9 cellular contexts compared by ENCODE assay signal in genomic region chr9:38641985-38642864, GRCh38. TPM values are rescaled to one million over a fixed set of nuclear protein-coding genes. Genes with fewer than 3 reads are reported as not detected.
A peak's percentile ranks its signal among the peaks of the same experiment; 100 is the strongest.
DNase-seq lines count a peak whose midpoint lies in the region; TF ChIP-seq lines count a peak whose summit lies in the region.
"Had no signal": no experiment of that assay in that cellular context is flagged by ENCODE, and none has a peak within 500 bp of the region (broad histone marks: within the 10 kb centered on the region; RNA-seq: fewer than 3 reads in every experiment).

No MANE protein-coding gene starts in this region.

- H3K9me3 Mint-ChIP-seq in type B pancreatic cell = peaks cover 4% of the 10 kb centered on the region

- WGBS in hepatocyte (ENCODE audit: low lambda C conversion rate, missing lambda C conversion rate) = 67% methylated on average over 12 of the region's 12 CpGs

- H2AFZ ChIP-seq in hepatocyte = no peak overlapping the region

- H3K27ac ChIP-seq in hepatocyte = no peak overlapping the region

- H3K9ac ChIP-seq in adipocyte (ENCODE audit: low read length) = no peak overlapping the region

- peaks cover 13% of the 10 kb centered on the region for H3K27me3 ChIP-seq in adipocyte (replicated peaks; ENCODE audit: control insufficient read depth, insufficient read depth, low read length)
- no peaks in the 10 kb centered on the region for H3K27me3 ChIP-seq in hepatocyte

- H4K20me1 ChIP-seq in hepatocyte (ENCODE audit: insufficient read depth, poor library complexity, severe bottlenecking) = no peaks in the 10 kb centered on the region

- DNase-seq in SIG-M5 treated with dmso at 0.1 percent for 504 hours (lab: John Stamatoyannopoulos, UW; ENCODE audit: unreplicated experiment) = peak; percentile 49
- no peak for DNase-seq in SIG-M5 (lab: John Stamatoyannopoulos, UW)
- peak; percentile 78 for DNase-seq in NCI-H1092 treated with DMSO at 0.1 percent for 48 hours (lab: John Stamatoyannopoulos, UW)
- peak; percentile 82 for DNase-seq in adipocyte (ENCODE audit: low read depth)
- peak; percentile 36 for DNase-seq in hepatocyte (ENCODE audit: low spot score)
- no peak for DNase-seq in type B pancreatic cell (ENCODE audit: extremely low spot score, unreplicated experiment)
- DNase-seq in stimulated activated CD4-positive, alpha-beta T cell treated with anti-CD3 and anti-CD28 coated beads, Interleukin-4, amount 100 ng/mL, for 4 hours = no peak
- no peak for DNase-seq in stimulated activated naive CD4-positive, alpha-beta T cell treated with Interleukin-2 at 50 U/mL for 16 hours (lab: John Stamatoyannopoulos, UW)
- DNase-seq: CD4-positive, CD25-positive, alpha-beta regulatory T cell had no signal

- H3K36me3 Mint-ChIP-seq in type B pancreatic cell = no peaks in the 10 kb centered on the region
- H3K36me3 Mint-ChIP-seq: CD4-positive, CD25-positive, alpha-beta regulatory T cell had no signal

- peaks cover 11% of the 10 kb centered on the region for H3K4me1 Mint-ChIP-seq in type B pancreatic cell (ENCODE audit: unreplicated experiment)
- H3K4me1 Mint-ChIP-seq: CD4-positive, CD25-positive, alpha-beta regulatory T cell had no signal

- H3K79me2 ChIP-seq in hepatocyte = no peaks in the 10 kb centered on the region

- peaks cover 7% of the 10 kb centered on the region for H3K27me3 Mint-ChIP-seq in type B pancreatic cell

- TF ChIP-seq CTCF in hepatocyte (IDR thresholded peaks at IDR 0.05; ENCODE audit: poor library complexity) (peak; percentile 47), type B pancreatic cell (conservative IDR thresholded peaks at IDR 0.05) (peak; percentile 71)

- no peak overlapping the region for H3K4me2 ChIP-seq in hepatocyte

- H3K4me3 Mint-ChIP-seq in type B pancreatic cell = no peak overlapping the region
- H3K4me3 Mint-ChIP-seq: CD4-positive, CD25-positive, alpha-beta regulatory T cell had no signal

- H3K27ac Mint-ChIP-seq in type B pancreatic cell = no peak overlapping the region

- H3K9me3 ChIP-seq in adipocyte (ENCODE audit: control insufficient read depth, low read length) (no peaks in the 10 kb centered on the region), hepatocyte (ENCODE audit: low read depth) (no peaks in the 10 kb centered on the region)

- no peaks in the 10 kb centered on the region for H3K36me3 ChIP-seq in adipocyte (ENCODE audit: control insufficient read depth, insufficient read depth, low read length, severe bottlenecking)
- no peaks in the 10 kb centered on the region for H3K36me3 ChIP-seq in hepatocyte (replicated peaks; ENCODE audit: insufficient read depth, low read depth)

- H3K4me3 ChIP-seq in adipocyte (ENCODE audit: low read length) (no peak overlapping the region), hepatocyte (no peak overlapping the region)

- H3K9me2 ChIP-seq in hepatocyte (replicated peaks; ENCODE audit: insufficient read depth) = no peaks in the 10 kb centered on the region

- no peaks in the 10 kb centered on the region for H3K4me1 ChIP-seq in adipocyte (ENCODE audit: control insufficient read depth, insufficient read depth, low read length)
- H3K4me1 ChIP-seq in hepatocyte (ENCODE audit: insufficient read depth) = no peaks in the 10 kb centered on the region

RNA-seq across cellular contexts. Expression of gene ANKRD18A, which starts 21.8 kb away (rescaled TPM):
- total RNA-seq in hepatocyte = 0.08 and 0.53 TPM in 2 replicates
- polyA plus RNA-seq in hepatocyte = 0.36 and 0.59 TPM in 2 replicates
- total RNA-seq in type B pancreatic cell (ENCODE audit: low replicate concordance) = 4.3 and 7.1 TPM in 2 replicates

Comparison
In these comparisons a context has a peak if more than half of its experiments do, and no peak if none do; other contexts are left out.
1. DNase-seq: peak in SIG-M5 treated with dmso at 0.1 percent for 504 hours (single experiment), NCI-H1092 treated with DMSO at 0.1 percent for 48 hours (single experiment), adipocyte (single experiment) and hepatocyte (single experiment); none in SIG-M5 (single experiment), type B pancreatic cell (single experiment), stimulated activated CD4-positive, alpha-beta T cell treated with anti-CD3 and anti-CD28 coated beads, Interleukin-4, amount 100 ng/mL, for 4 hours (0 of 2) and stimulated activated naive CD4-positive, alpha-beta T cell treated with Interleukin-2 at 50 U/mL for 16 hours (single experiment).